20 cellular contexts compared by ENCODE assay signal in genomic region chr7:138407792-138408191, GRCh38.
"Had no signal": no experiment of that assay in that cellular context is flagged by ENCODE, and none has a peak within 500 bp of the region (broad histone marks: within the 10 kb centered on the region; RNA-seq: fewer than 3 reads in every experiment).

No MANE protein-coding gene starts in this region.

- H3K4me1 Mint-ChIP-seq: activated B cell treated with CpG ODN at 0.5 μM for 24 hours; activated CD4-positive, alpha-beta memory T cell treated with anti-CD3 and anti-CD28 coated beads, Interleukin-2, amount 10 ng/mL, durations not matched to agents 7 days and 5 days; activated CD8-positive, alpha-beta memory T cell treated with anti-CD3 and anti-CD28 coated beads, Interleukin-2, amount 10 ng/mL, durations not matched to agents 7 days and 5 days; activated naive CD8-positive, alpha-beta T cell treated with anti-CD3 and anti-CD28 coated beads for 36 hours; activated T-helper 17 cell treated with anti-CD3 and anti-CD28 coated beads, Interleukin-2, amount 50 U/mL, for 72 hours; memory B cell; naive thymus-derived CD4-positive, alpha-beta T cell; stimulated activated naive B cell treated with anti-CD40 and anti-IgM and Interleukin-4, amounts not matched to agents 10 μg/mL and 1 μg/mL and 100 μg/mL, for 72 hours had no signal

- DNase-seq: activated B cell treated with CpG ODN at 0.5 μM for 24 hours; activated CD4-positive, alpha-beta memory T cell treated with anti-CD3 and anti-CD28 coated beads, Interleukin-2, amount 10 ng/mL, durations not matched to agents 7 days and 5 days; activated CD4-positive, alpha-beta T cell treated with anti-CD3 and anti-CD28 coated beads for 4 hours; activated CD8-positive, alpha-beta memory T cell treated with anti-CD3 and anti-CD28 coated beads, Interleukin-2, amount 10 ng/mL, durations not matched to agents 7 days and 5 days; activated naive CD4-positive, alpha-beta T cell; activated naive CD8-positive, alpha-beta T cell treated with anti-CD3 and anti-CD28 coated beads for 36 hours; activated T-cell treated with anti-CD3 and anti-CD28 coated beads, Interleukin-2, amount 50 U/mL, for 1 hour; amniotic stem cell; dorsolateral prefrontal cortex; foreskin keratinocyte; head of caudate nucleus; left lung; naive thymus-derived CD4-positive, alpha-beta T cell; stimulated activated CD4-positive, alpha-beta T cell treated with anti-CD3 and anti-CD28 coated beads, Interleukin-4, amount 100 ng/mL, for 24 hours; stimulated activated naive B cell treated with anti-CD40 and anti-IgM and Interleukin-4, amounts not matched to agents 10 μg/mL and 1 μg/mL and 100 μg/mL, for 72 hours had no signal

- H3K27ac Mint-ChIP-seq: activated B cell treated with CpG ODN at 0.5 μM for 24 hours; activated CD4-positive, alpha-beta memory T cell treated with anti-CD3 and anti-CD28 coated beads, Interleukin-2, amount 10 ng/mL, durations not matched to agents 7 days and 5 days; activated CD8-positive, alpha-beta memory T cell treated with anti-CD3 and anti-CD28 coated beads, Interleukin-2, amount 10 ng/mL, durations not matched to agents 7 days and 5 days; activated naive CD8-positive, alpha-beta T cell treated with anti-CD3 and anti-CD28 coated beads for 36 hours; activated T-helper 17 cell treated with anti-CD3 and anti-CD28 coated beads, Interleukin-2, amount 50 U/mL, for 72 hours; memory B cell; naive thymus-derived CD4-positive, alpha-beta T cell; stimulated activated naive B cell treated with anti-CD40 and anti-IgM and Interleukin-4, amounts not matched to agents 10 μg/mL and 1 μg/mL and 100 μg/mL, for 72 hours; T-helper 2 cell treated with Interferon-gamma antibody and Interleukin-4, amounts not matched to agents 5 μg/mL and 100 μg/mL, for 36 hours had no signal

- H3K36me3 ChIP-seq: left lung had no signal

- H3K4me1 ChIP-seq: foreskin keratinocyte had no signal

- H3K36me3 Mint-ChIP-seq: activated CD8-positive, alpha-beta memory T cell treated with anti-CD3 and anti-CD28 coated beads, Interleukin-2, amount 10 ng/mL, durations not matched to agents 7 days and 5 days; activated naive CD8-positive, alpha-beta T cell treated with anti-CD3 and anti-CD28 coated beads for 36 hours; memory B cell; naive thymus-derived CD4-positive, alpha-beta T cell; stimulated activated naive B cell treated with anti-CD40 and anti-IgM and Interleukin-4, amounts not matched to agents 10 μg/mL and 1 μg/mL and 100 μg/mL, for 72 hours had no signal

- H3K9me3 Mint-ChIP-seq: activated B cell treated with CpG ODN at 0.5 μM for 24 hours; activated CD4-positive, alpha-beta memory T cell treated with anti-CD3 and anti-CD28 coated beads, Interleukin-2, amount 10 ng/mL, durations not matched to agents 7 days and 5 days; activated T-helper 17 cell treated with anti-CD3 and anti-CD28 coated beads, Interleukin-2, amount 50 U/mL, for 72 hours; T-helper 2 cell treated with Interferon-gamma antibody and Interleukin-4, amounts not matched to agents 5 μg/mL and 100 μg/mL, for 36 hours had no signal

- FAIRE-seq: keratinocyte, TTC549 had no signal

- H3K4me3 ChIP-seq: dorsolateral prefrontal cortex, left lung had no signal

- H3K4me3 Mint-ChIP-seq: activated B cell treated with CpG ODN at 0.5 μM for 24 hours; activated CD4-positive, alpha-beta memory T cell treated with anti-CD3 and anti-CD28 coated beads, Interleukin-2, amount 10 ng/mL, durations not matched to agents 7 days and 5 days; activated CD8-positive, alpha-beta memory T cell treated with anti-CD3 and anti-CD28 coated beads, Interleukin-2, amount 10 ng/mL, durations not matched to agents 7 days and 5 days; activated naive CD8-positive, alpha-beta T cell treated with anti-CD3 and anti-CD28 coated beads for 36 hours; activated T-helper 17 cell treated with anti-CD3 and anti-CD28 coated beads, Interleukin-2, amount 50 U/mL, for 72 hours; memory B cell; naive thymus-derived CD4-positive, alpha-beta T cell; stimulated activated naive B cell treated with anti-CD40 and anti-IgM and Interleukin-4, amounts not matched to agents 10 μg/mL and 1 μg/mL and 100 μg/mL, for 72 hours; T-helper 2 cell treated with Interferon-gamma antibody and Interleukin-4, amounts not matched to agents 5 μg/mL and 100 μg/mL, for 36 hours had no signal

- H3K27ac ChIP-seq: dorsolateral prefrontal cortex, foreskin keratinocyte, left lung had no signal

- H3K27me3 Mint-ChIP-seq: activated CD4-positive, alpha-beta memory T cell treated with anti-CD3 and anti-CD28 coated beads, Interleukin-2, amount 10 ng/mL, durations not matched to agents 7 days and 5 days; activated naive CD8-positive, alpha-beta T cell treated with anti-CD3 and anti-CD28 coated beads for 36 hours; memory B cell; stimulated activated naive B cell treated with anti-CD40 and anti-IgM and Interleukin-4, amounts not matched to agents 10 μg/mL and 1 μg/mL and 100 μg/mL, for 72 hours had no signal

- H3K27me3 ChIP-seq: dorsolateral prefrontal cortex, foreskin keratinocyte, left lung had no signal
